ENCODE assay signal across 6 cellular contexts in genomic region chr16:30996324-30996999, GRCh38. TPM values are rescaled to one million over a fixed set of nuclear protein-coding genes. Genes with fewer than 3 reads are reported as not detected.
DNase-seq lines count a peak whose midpoint lies in the region; ATAC-seq and TF ChIP-seq lines count a peak whose summit lies in the region.

No MANE protein-coding gene starts in this region.

- H3K27me3 ChIP-seq in thoracic aorta (replicated peaks; ENCODE audit: insufficient read depth): no peaks in the 10 kb centered on the region

- H3K9me3 ChIP-seq in thoracic aorta: no peaks in the 10 kb centered on the region

- H3K4me1 Mint-ChIP-seq in activated T-cell treated with anti-CD3 and anti-CD28 coated beads, Interleukin-2, amount 50 U/mL, for 24 hours (ENCODE audit: low read depth): peaks cover 18% of the 10 kb centered on the region

- H3K4me3 ChIP-seq in foreskin fibroblast (ENCODE audit: low read depth in 1 of 2, low read length in 2 of 2): peak overlapping the region; percentile 55 to 72
- H3K4me3 ChIP-seq in thoracic aorta: peak overlapping the region; percentile 77

- H3K36me3 Mint-ChIP-seq in activated T-cell treated with anti-CD3 and anti-CD28 coated beads, Interleukin-2, amount 50 U/mL, for 24 hours (ENCODE audit: low read depth): no peaks in the 10 kb centered on the region

- peaks cover 7 to 32% of the 10 kb centered on the region in 2 donors for H3K4me1 ChIP-seq in thoracic aorta (ENCODE audit: control insufficient read depth in 1 of 2, low read depth in 2 of 2)

- TF ChIP-seq CTCF in foreskin fibroblast (IDR thresholded peaks at IDR 0.05; ENCODE audit: low read depth, low read length) (no peak), thoracic aorta (IDR thresholded peaks at IDR 0.05) (no peak)

- H3K4me3 Mint-ChIP-seq in activated T-cell treated with anti-CD3 and anti-CD28 coated beads, Interleukin-2, amount 50 U/mL, for 24 hours: peak overlapping the region; percentile 79

- H3K27ac Mint-ChIP-seq in activated T-cell treated with anti-CD3 and anti-CD28 coated beads, Interleukin-2, amount 50 U/mL, for 24 hours: peak overlapping the region; percentile 66

- no peaks in the 10 kb centered on the region for H3K27me3 Mint-ChIP-seq in activated T-cell treated with anti-CD3 and anti-CD28 coated beads, Interleukin-2, amount 50 U/mL, for 24 hours

- peak overlapping the region; percentile 62 to 83 for H3K27ac ChIP-seq in thoracic aorta

- no peak for DNase-seq in activated T-cell treated with anti-CD3 and anti-CD28 coated beads, Interleukin-2, amount 50 U/mL, for 24 hours
- DNase-seq in activated T-cell treated with anti-CD3 and anti-CD28 coated beads, Interleukin-2, amount 50 U/mL, for 1 hour: no peak
- DNase-seq in foreskin fibroblast (peak in 1 of 2 donors; percentile 27), thoracic aorta (ENCODE audit: low spot score) (no peak), NAMALWA (ENCODE audit: low spot score) (no peak), NCI-H1048 (lab: John Stamatoyannopoulos, UW) (no peak)

- H3K36me3 ChIP-seq in thoracic aorta: no peaks in the 10 kb centered on the region

- ATAC-seq in thoracic aorta (ENCODE audit: insufficient number of reproducible peaks, low FRiP score, low read depth): no peak

- H3K9me3 Mint-ChIP-seq in activated T-cell treated with anti-CD3 and anti-CD28 coated beads, Interleukin-2, amount 50 U/mL, for 24 hours: no peaks in the 10 kb centered on the region

RNA-seq across cellular contexts. Expression of gene HSD3B7, which starts 11.5 kb away (rescaled TPM):
- total RNA-seq in thoracic aorta: 10 to 100 TPM; 16.4 to 26.8 TPM

RNA-seq across cellular contexts. Expression of gene STX1B, which starts 14.0 kb away (rescaled TPM):
- total RNA-seq in thoracic aorta: 1 to 10 TPM in 1 of 2 donors, under 1 TPM in 1; 0.68 to 1.6 TPM

RNA-seq across cellular contexts. Expression of gene STX4, which starts 36.9 kb away (rescaled TPM):
- 10 to 100 TPM; 39.3 to 50.5 TPM for total RNA-seq in thoracic aorta

RNA-seq across cellular contexts. Expression of gene SETD1A, which starts 38.9 kb away (rescaled TPM):
- total RNA-seq in thoracic aorta: 10 to 100 TPM in 1 of 2 donors, 1 to 10 TPM in 1; 7.4 to 14.6 TPM

RNA-seq across cellular contexts. Expression of gene ORAI3, which starts 47.6 kb away (rescaled TPM):
- 10 to 100 TPM; 19.0 to 35.7 TPM for total RNA-seq in thoracic aorta
